In the genomic region with DNA sequence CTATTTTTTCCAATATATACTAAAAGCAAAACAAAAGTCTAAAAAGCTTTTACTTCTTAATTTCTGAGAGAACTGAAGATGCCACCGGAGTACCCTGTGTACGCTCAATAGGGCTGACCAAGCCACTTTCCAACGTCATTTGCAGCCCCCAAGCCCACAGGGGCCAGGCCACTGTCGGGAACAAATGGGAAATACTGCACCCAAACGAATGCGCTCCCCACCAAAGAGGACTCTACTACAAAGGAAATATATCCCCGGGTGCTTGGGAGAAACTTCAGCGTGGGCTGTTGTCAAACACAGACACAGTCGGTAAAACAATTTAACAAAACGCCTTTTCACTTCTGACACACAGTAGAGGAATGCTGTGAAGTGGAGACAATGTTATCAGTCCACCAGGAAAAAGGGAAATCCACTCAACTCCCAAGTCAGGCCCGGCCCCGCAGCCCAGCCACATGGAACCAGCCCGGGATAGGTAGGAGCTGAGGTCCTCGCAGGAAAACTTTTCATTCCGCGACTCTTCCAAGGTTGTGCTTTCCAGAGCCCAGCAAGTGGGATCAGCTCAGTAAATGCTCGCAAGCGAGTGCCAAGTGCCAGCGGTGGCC, we compare ENCODE assay signal across 1 cellular context.
TF ChIP-seq lines count a peak whose summit lies in the region.

No MANE protein-coding gene starts in this region.

TF ChIP-seq in GM12878, 131 proteins besides CTCF, POLR2A, EP300 and RAD21 (continued from another document):
- TF ChIP-seq, protein P1, sequence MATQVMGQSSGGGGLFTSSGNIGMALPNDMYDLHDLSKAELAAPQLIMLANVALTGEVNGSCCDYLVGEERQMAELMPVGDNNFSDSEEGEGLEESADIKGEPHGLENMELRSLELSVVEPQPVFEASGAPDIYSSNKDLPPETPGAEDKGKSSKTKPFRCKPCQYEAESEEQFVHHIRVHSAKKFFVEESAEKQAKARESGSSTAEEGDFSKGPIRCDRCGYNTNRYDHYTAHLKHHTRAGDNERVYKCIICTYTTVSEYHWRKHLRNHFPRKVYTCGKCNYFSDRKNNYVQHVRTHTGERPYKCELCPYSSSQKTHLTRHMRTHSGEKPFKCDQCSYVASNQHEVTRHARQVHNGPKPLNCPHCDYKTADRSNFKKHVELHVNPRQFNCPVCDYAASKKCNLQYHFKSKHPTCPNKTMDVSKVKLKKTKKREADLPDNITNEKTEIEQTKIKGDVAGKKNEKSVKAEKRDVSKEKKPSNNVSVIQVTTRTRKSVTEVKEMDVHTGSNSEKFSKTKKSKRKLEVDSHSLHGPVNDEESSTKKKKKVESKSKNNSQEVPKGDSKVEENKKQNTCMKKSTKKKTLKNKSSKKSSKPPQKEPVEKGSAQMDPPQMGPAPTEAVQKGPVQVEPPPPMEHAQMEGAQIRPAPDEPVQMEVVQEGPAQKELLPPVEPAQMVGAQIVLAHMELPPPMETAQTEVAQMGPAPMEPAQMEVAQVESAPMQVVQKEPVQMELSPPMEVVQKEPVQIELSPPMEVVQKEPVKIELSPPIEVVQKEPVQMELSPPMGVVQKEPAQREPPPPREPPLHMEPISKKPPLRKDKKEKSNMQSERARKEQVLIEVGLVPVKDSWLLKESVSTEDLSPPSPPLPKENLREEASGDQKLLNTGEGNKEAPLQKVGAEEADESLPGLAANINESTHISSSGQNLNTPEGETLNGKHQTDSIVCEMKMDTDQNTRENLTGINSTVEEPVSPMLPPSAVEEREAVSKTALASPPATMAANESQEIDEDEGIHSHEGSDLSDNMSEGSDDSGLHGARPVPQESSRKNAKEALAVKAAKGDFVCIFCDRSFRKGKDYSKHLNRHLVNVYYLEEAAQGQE (IDR thresholded peaks at IDR 0.05; ENCODE audit: low read depth, low read length) = no peak
- TF ChIP-seq CBFB (IDR thresholded peaks at IDR 0.05; ENCODE audit: low read depth) (no peak), IKZF1 (conservative IDR thresholded peaks at IDR 0.05) (peak; percentile 45; the same call in 1 of the 2 replicates)
